Comparison of ENCODE assay signal across 17 cellular contexts in the genomic region with DNA sequence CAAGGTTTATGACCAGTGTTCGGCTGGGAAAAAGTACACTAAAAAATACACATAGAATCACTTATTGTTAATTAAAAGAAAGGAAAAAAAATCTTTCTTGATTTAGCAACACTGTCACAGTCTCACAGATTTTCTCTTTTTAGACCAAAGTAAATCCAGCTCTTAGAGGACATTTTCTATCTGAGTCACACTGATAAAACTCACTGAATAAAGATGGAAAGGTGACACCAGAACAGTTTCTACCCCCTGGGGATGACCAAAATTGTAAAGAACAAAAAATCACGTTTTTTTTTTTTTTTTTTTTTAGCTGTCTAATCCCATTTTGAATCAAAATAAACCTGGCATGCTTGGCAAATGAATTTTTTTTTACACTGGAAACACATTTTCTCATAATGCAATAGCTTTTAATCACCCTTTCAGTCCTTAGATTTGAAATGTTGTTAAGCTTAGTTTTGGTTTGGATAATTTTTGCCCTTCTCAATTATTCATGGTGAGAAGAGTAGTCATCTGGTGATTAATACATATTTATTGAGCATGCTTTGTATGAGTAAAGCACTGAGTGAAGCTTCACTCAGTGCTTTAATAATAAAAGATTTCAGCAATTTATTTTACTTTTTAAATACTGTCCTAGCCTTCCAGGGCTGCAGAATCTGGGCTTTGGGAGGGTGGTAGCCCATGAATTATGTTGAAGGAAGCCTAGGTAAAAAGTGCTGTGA.
"Had no signal": no experiment of that assay in that cellular context is flagged by ENCODE, and none has a peak within 500 bp of the region (broad histone marks: within the 10 kb centered on the region; RNA-seq: fewer than 3 reads in every experiment).

No MANE protein-coding gene starts in this region.

- H3K27me3 ChIP-seq: upper lobe of right lung had no signal

- H3K4me1 ChIP-seq: psoas muscle, upper lobe of right lung had no signal

- DNase-seq: activated CD8-positive, alpha-beta memory T cell treated with anti-CD3 and anti-CD28 coated beads, Interleukin-2, amount 50 U/mL, for 4 hours; activated CD8-positive, alpha-beta T cell treated with anti-CD3 and anti-CD28 coated beads for 36 hours; activated naive CD4-positive, alpha-beta T cell; central memory CD4-positive, alpha-beta T cell; effector memory CD8-positive, alpha-beta T cell; erythroblast; mucosa of descending colon; natural killer cell; nucleus accumbens; psoas muscle; stimulated activated CD4-positive, alpha-beta T cell treated with anti-CD3 and anti-CD28 coated beads, Interleukin-12 subunit alpha, Interleukin-12 subunit beta, amount 100 ng/mL, for 4 hours; stimulated activated CD4-positive, alpha-beta T cell treated with anti-CD3 and anti-CD28 coated beads, Interleukin-4, amount 100 ng/mL, for 1 hour; stimulated activated CD8-positive, alpha-beta memory T cell treated with anti-CD3 and anti-CD28 coated beads, Interleukin-4, amount 100 ng/mL, for 48 hours; stimulated activated naive CD8-positive, alpha-beta T cell treated with anti-CD3 and anti-CD28 coated beads, Interleukin-15, Interleukin-2, amounts not matched to agents 100 U/mL and 50 U/mL, for 24 hours; T1000; upper lobe of right lung had no signal

- H3K9me3 ChIP-seq: mucosa of descending colon, psoas muscle, upper lobe of right lung had no signal

- H3K4me3 ChIP-seq: mucosa of descending colon, psoas muscle, upper lobe of right lung had no signal

- H3K36me3 ChIP-seq: upper lobe of right lung had no signal

- H3K27ac ChIP-seq: psoas muscle, upper lobe of right lung had no signal

- ATAC-seq: activated CD8-positive, alpha-beta T cell treated with anti-CD3 and anti-CD28 coated beads for 36 hours; effector memory CD8-positive, alpha-beta T cell; mucosa of descending colon; natural killer cell; psoas muscle; sciatic nerve; stimulated activated naive CD8-positive, alpha-beta T cell treated with anti-CD3 and anti-CD28 coated beads, Interleukin-15, Interleukin-2, amounts not matched to agents 100 U/mL and 50 U/mL, for 24 hours; upper lobe of right lung had no signal
